In the genomic region with DNA sequence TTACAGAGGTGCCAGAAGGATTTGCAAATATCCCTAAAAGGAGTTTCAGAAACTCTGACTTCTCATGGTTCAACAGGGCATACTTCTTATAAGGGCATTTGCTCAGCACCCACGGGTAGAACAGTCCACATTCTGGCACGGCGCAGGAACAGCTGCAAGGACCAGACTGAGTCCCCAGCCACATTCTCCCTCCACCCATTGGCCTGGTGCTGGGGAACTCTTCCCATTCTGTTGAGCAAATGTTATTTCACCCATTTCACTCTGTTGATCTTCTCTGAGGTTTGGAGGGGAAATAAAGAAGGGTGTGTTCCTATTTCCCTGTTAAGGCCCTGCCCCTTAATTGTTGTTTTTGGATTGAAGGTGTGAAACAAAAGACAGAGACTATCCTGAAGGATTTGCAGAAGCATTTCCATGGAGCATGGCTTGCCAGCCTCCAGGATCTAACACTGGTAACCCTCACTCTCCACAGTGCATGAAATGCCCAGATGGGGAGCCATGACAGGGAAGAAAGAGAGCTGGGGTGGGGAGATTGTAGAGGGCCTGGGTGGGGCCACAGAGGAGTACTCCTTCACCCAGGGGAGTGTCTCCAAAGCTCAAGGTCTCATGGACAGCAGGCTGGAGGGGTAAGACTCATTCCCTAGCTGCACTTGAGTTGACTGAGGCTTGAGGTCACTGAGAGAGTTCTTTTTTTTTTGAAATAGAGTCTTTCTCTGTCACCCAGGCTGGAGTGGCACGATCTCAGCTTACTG, we compare ENCODE assay signal across 1 cellular context.
TF ChIP-seq lines count a peak whose summit lies in the region.

No MANE protein-coding gene starts in this region.

TF ChIP-seq in GM23338, 12 proteins besides CTCF, POLR2A, EP300 and RAD21:
- TF ChIP-seq NANOG (IDR thresholded peaks at IDR 0.05; ENCODE audit: borderline replicate concordance) (no peak), STAT1 (IDR thresholded peaks at IDR 0.05; ENCODE audit: unreplicated experiment) (no peak), POLR2AphosphoS5 (IDR thresholded peaks at IDR 0.05; ENCODE audit: low read depth) (no peak), ZNF462 (CRISPR knock-in tag; IDR thresholded peaks at IDR 0.05) (no peak), JUNB (IDR thresholded peaks at IDR 0.05; ENCODE audit: unreplicated experiment) (no peak), EZH2 (IDR thresholded peaks at IDR 0.05; ENCODE audit: low read depth, unreplicated experiment) (no peak), ZNF331 (CRISPR knock-in tag; IDR thresholded peaks at IDR 0.05; ENCODE audit: low read depth) (no peak), CREB1 (CRISPR knock-in tag; IDR thresholded peaks at IDR 0.05; ENCODE audit: low read depth) (no peak), ZNF114 (CRISPR knock-in tag; IDR thresholded peaks at IDR 0.05) (no peak), EZH2phosphoT487 (IDR thresholded peaks at IDR 0.05; ENCODE audit: unreplicated experiment) (no peak)
- TF ChIP-seq, protein P1, sequence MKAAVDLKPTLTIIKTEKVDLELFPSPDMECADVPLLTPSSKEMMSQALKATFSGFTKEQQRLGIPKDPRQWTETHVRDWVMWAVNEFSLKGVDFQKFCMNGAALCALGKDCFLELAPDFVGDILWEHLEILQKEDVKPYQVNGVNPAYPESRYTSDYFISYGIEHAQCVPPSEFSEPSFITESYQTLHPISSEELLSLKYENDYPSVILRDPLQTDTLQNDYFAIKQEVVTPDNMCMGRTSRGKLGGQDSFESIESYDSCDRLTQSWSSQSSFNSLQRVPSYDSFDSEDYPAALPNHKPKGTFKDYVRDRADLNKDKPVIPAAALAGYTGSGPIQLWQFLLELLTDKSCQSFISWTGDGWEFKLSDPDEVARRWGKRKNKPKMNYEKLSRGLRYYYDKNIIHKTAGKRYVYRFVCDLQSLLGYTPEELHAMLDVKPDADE (IDR thresholded peaks at IDR 0.05) = no peak
- TF ChIP-seq, protein P2, sequence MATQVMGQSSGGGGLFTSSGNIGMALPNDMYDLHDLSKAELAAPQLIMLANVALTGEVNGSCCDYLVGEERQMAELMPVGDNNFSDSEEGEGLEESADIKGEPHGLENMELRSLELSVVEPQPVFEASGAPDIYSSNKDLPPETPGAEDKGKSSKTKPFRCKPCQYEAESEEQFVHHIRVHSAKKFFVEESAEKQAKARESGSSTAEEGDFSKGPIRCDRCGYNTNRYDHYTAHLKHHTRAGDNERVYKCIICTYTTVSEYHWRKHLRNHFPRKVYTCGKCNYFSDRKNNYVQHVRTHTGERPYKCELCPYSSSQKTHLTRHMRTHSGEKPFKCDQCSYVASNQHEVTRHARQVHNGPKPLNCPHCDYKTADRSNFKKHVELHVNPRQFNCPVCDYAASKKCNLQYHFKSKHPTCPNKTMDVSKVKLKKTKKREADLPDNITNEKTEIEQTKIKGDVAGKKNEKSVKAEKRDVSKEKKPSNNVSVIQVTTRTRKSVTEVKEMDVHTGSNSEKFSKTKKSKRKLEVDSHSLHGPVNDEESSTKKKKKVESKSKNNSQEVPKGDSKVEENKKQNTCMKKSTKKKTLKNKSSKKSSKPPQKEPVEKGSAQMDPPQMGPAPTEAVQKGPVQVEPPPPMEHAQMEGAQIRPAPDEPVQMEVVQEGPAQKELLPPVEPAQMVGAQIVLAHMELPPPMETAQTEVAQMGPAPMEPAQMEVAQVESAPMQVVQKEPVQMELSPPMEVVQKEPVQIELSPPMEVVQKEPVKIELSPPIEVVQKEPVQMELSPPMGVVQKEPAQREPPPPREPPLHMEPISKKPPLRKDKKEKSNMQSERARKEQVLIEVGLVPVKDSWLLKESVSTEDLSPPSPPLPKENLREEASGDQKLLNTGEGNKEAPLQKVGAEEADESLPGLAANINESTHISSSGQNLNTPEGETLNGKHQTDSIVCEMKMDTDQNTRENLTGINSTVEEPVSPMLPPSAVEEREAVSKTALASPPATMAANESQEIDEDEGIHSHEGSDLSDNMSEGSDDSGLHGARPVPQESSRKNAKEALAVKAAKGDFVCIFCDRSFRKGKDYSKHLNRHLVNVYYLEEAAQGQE (IDR thresholded peaks at IDR 0.05; ENCODE audit: unreplicated experiment) = no peak
